ENCODE assay signal across 15 cellular contexts in the genomic region with DNA sequence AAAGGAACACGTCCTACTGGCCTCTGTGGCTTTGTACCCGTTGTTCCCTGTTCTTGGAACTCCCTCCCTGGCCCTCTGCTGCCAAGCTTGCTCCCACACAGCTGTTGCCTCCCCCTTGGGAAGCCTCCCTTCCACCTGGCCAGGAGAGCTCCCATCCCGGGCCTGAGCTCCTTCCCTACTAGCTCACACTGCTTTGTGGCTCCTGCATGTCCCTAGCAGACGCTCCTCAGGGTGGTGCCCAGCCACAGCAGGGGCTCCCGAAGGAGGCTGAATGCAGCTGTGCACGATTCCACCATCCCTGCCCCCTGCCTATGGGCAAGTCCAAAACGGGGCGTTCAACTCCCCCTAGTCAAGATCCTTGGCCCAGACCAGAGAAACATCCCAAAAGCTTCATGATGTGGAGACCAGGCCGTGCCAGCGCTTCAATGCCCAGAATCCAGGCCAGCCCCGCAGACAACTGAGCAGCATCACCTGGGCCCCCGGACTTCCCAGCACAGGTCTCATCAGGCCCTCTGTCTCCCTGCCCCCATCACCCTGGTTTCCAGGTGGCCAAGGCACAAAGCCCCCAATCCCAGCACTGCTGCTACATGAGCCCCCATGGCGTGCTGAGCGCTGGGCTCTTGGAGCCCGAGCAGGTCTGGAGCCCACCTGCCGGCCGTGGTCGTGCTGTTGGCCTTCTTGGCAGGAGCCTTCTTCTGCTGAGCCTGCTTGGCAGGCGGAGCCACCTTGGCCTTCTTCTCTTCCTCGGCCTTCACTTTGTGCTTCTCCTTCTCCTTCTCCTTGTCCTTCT.
"Had no signal": no experiment of that assay in that cellular context is flagged by ENCODE, and none has a peak within 500 bp of the region (broad histone marks: within the 10 kb centered on the region; RNA-seq: fewer than 3 reads in every experiment).

No MANE protein-coding gene starts in this region.

- H3K4me3 ChIP-seq: lung had no signal

- ATAC-seq: activated CD4-positive, CD25-positive, alpha-beta regulatory T cell treated with anti-CD3 and anti-CD28 coated beads, Interleukin-2, amount 50 U/mL, for 24 hours; left colon; naive thymus-derived CD8-positive, alpha-beta T cell; sciatic nerve; SK-N-SH treated with all-trans-retinoic acid at 6 μM for 48 hours had no signal

- H3K4me3 Mint-ChIP-seq: naive thymus-derived CD8-positive, alpha-beta T cell had no signal

- DNase-seq: activated CD4-positive, alpha-beta T cell treated with anti-CD3 and anti-CD28 coated beads, Interleukin-2, amount 50 U/mL, for 1 hour; activated naive CD4-positive, alpha-beta T cell; foreskin fibroblast; left colon; naive thymus-derived CD8-positive, alpha-beta T cell; nucleus accumbens; T-helper 1 cell; T1000 had no signal

- H3K27me3 Mint-ChIP-seq: naive thymus-derived CD8-positive, alpha-beta T cell had no signal

- FAIRE-seq: astrocyte, colon, endothelial cell of umbilical vein had no signal
